Comparison of ENCODE assay signal across 8 cellular contexts in genomic region chr2:98444436-98445166, GRCh38.
DNase-seq lines count a peak whose midpoint lies in the region; ATAC-seq and FAIRE-seq lines count a peak whose summit lies in the region.

TSS of gene INPP4A (plus strand) at chr2:98444858. CDS start at chr2:98520049, 75,191 bp downstream.

- H3K36me3 Mint-ChIP-seq in memory B cell: peaks cover 3% of the 10 kb centered on the region

- peaks cover 2% of the 10 kb centered on the region for H3K9me3 Mint-ChIP-seq in memory B cell

- no peaks in the 10 kb centered on the region for H3K27me3 ChIP-seq in effector memory CD4-positive, alpha-beta T cell (replicated peaks; ENCODE audit: control insufficient read depth, insufficient read depth, low read length, poor library complexity, severe bottlenecking)

- DNase-seq in C1 segment of cervical spinal cord (lab: John Stamatoyannopoulos, UW) (peak in 13 of 14 donors; percentile 20 to 89 (median 68)), GM19239 (ENCODE audit: insufficient read length, low spot score) (peak; percentile 74), NCI-H82 treated with DMSO at 0.1 percent for 48 hours (lab: John Stamatoyannopoulos, UW; ENCODE audit: unreplicated experiment) (peak; percentile 62), memory B cell (ENCODE audit: low spot score in 2 of 2) (peak; percentile 77 to 81)
- DNase-seq in activated CD8-positive, alpha-beta memory T cell treated with anti-CD3 and anti-CD28 coated beads for 1 hour (ENCODE audit: extremely low read depth in 1 of 2, low read depth in 1 of 2): peak; percentile 53 to 69
- DNase-seq in effector memory CD4-positive, alpha-beta T cell: peak; percentile 69 to 74 (median 70)
- peak; percentile 59 for DNase-seq in stimulated activated CD8-positive, alpha-beta memory T cell treated with anti-CD3 and anti-CD28 coated beads, Interleukin-15, amount 100 ng/mL, for 1 hour (ENCODE audit: low read depth)

- H3K4me1 ChIP-seq in effector memory CD4-positive, alpha-beta T cell (ENCODE audit: control insufficient read depth, insufficient read depth, low read length, poor library complexity, severe bottlenecking): peaks cover 25% of the 10 kb centered on the region

- H3K4me3 Mint-ChIP-seq in memory B cell: peak within 1 kb of the TSS; percentile 92

- peak within 1 kb of the TSS; percentile 90 for H3K4me3 ChIP-seq in effector memory CD4-positive, alpha-beta T cell (ENCODE audit: insufficient read depth, low read depth, low read length, poor library complexity, severe bottlenecking)

- H3K27me3 Mint-ChIP-seq in memory B cell: no peaks in the 10 kb centered on the region

- ATAC-seq in HG03442 (IDR thresholded peaks at IDR 0.05; ENCODE audit: unreplicated experiment) (peak; percentile 84), memory B cell (ENCODE audit: low read depth) (peak; percentile 96)

- peak within 1 kb of the TSS; percentile 94 for H3K27ac Mint-ChIP-seq in memory B cell

- H3K36me3 ChIP-seq in effector memory CD4-positive, alpha-beta T cell (ENCODE audit: control insufficient read depth, insufficient read depth, low read length): no peaks in the 10 kb centered on the region

- peaks cover 13% of the 10 kb centered on the region for H3K4me1 Mint-ChIP-seq in memory B cell

- peak; percentile 90 for FAIRE-seq in GM19239 (lab: Jason Lieb, UNC)

- no peaks in the 10 kb centered on the region for H3K9me3 ChIP-seq in effector memory CD4-positive, alpha-beta T cell (ENCODE audit: control insufficient read depth, low read length)

- H3K27ac ChIP-seq in effector memory CD4-positive, alpha-beta T cell (ENCODE audit: insufficient read depth, low read length, poor library complexity, severe bottlenecking): peak within 1 kb of the TSS; percentile 79

Comparison
In these comparisons a context has a peak if more than half of its experiments do, and no peak if none do; other contexts are left out.
1. Peak in every context shown above with its lines: DNase-seq, ATAC-seq, H3K4me3 ChIP-seq and H3K27ac ChIP-seq.